ENCODE assay signal across 9 cellular contexts in the genomic region with DNA sequence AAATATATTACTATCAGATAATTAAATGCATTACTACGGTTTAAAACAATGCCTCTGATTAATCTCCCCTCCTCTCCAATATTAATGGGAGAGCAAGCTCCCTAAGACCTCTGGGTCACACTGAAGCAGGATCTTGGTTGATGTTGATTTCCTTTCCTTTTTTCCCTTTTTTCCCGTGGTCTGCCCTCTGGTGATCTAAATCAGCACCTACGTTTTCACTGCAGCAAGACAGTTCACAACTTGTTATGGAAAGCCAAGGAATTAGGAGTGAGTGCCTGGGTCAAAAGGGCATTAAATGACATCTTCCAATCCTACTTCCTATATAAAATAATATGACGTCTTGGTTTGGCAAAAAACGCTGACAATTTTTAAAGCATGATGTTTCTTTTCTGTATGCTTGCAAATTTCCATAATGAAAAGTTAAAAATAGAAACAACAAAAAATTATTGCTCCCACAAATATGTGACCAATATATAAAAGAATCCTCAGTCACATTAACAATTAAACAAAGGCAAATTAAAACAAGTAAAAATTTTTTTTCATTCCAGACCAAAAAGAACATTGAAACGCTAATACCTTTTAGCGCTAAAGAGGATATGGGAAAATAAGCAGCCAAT. TPM values are rescaled to one million over a fixed set of nuclear protein-coding genes. Genes with fewer than 3 reads are reported as not detected.
A peak's percentile ranks its signal among the peaks of the same experiment; 100 is the strongest.
DNase-seq lines count a peak whose midpoint lies in the region; ATAC-seq, FAIRE-seq and TF ChIP-seq lines count a peak whose summit lies in the region.
"Had no signal": no experiment of that assay in that cellular context is flagged by ENCODE, and none has a peak within 500 bp of the region (broad histone marks: within the 10 kb centered on the region; RNA-seq: fewer than 3 reads in every experiment).

No MANE protein-coding gene starts in this region.

- H3K79me2 ChIP-seq in HCT116 (ENCODE audit: insufficient read depth, low read length) = no peaks in the 10 kb centered on the region

- TF ChIP-seq RAD21 in HCT116 (IDR thresholded peaks at IDR 0.05; ENCODE audit: low read depth) = peak; percentile 67

- TF ChIP-seq POLR2A in HCT116 (IDR thresholded peaks at IDR 0.05; ENCODE audit: borderline replicate concordance, extremely low read depth, insufficient read depth, insufficient read length) (no peak), vagina (IDR thresholded peaks at IDR 0.05) (no peak)

- H3K27ac Mint-ChIP-seq in activated naive CD8-positive, alpha-beta T cell treated with anti-CD3 and anti-CD28 coated beads, Interleukin-2, amount 50 U/mL, for 24 hours = no peak overlapping the region
- H3K27ac Mint-ChIP-seq: activated naive CD8-positive, alpha-beta T cell had no signal

- peak; percentile 66 for TF ChIP-seq CTCF in A673 (conservative IDR thresholded peaks at IDR 0.05; ENCODE audit: low read depth, low read length)
- peak; percentile 43 to 61 (median 58); a peak in 5 of 6 replicates for TF ChIP-seq CTCF in HCT116 (IDR thresholded peaks at IDR 0.05 in 2 of 3, conservative IDR thresholded peaks at IDR 0.05 in 1 of 3; ENCODE audit: borderline replicate concordance in 1 of 3, insufficient read depth in 1 of 3, low read depth in 2 of 3, low read length in 2 of 3)
- no peak for TF ChIP-seq CTCF in vagina (IDR thresholded peaks at IDR 0.05)

- H2AFZ ChIP-seq in HCT116 (ENCODE audit: low read depth, low read length, poor library complexity, severe bottlenecking) = no peak overlapping the region

- H3K9me3 Mint-ChIP-seq in activated naive CD8-positive, alpha-beta T cell treated with anti-CD3 and anti-CD28 coated beads, Interleukin-2, amount 50 U/mL, for 24 hours = no peaks in the 10 kb centered on the region

- CTCF ChIA-PET in A673 (lab: Charles Lee) (no interaction called here), HCT116 (lab: Charles Lee) (interaction anchor here (0.6 kb wide), 1 partner anchor 11 kb away, joined by 3 read pairs; no protein-coding TSS in a partner anchor)

- DNase-seq in A673 (ENCODE audit: low spot score) (peak; percentile 64), HCT116 (ENCODE audit: low read depth, low spot score) (peak; percentile 38), RCC 7860 (ENCODE audit: low spot score) (peak; percentile 44), glomerular visceral epithelial cell (ENCODE audit: extremely low spot score) (peak; percentile 55), vagina (ENCODE audit: extremely low spot score in 2 of 2) (no peak), occipital lobe (lab: John Stamatoyannopoulos, UW) (no peak)
- DNase-seq in activated CD4-positive, alpha-beta T cell treated with anti-CD3 and anti-CD28 coated beads for 4 hours = no peak
- no peak for DNase-seq in activated naive CD8-positive, alpha-beta T cell treated with anti-CD3 and anti-CD28 coated beads, Interleukin-2, amount 50 U/mL, for 24 hours

- H3K36me3 Mint-ChIP-seq in activated naive CD8-positive, alpha-beta T cell treated with anti-CD3 and anti-CD28 coated beads, Interleukin-2, amount 50 U/mL, for 24 hours (ENCODE audit: low read depth) = no peaks in the 10 kb centered on the region
- H3K36me3 Mint-ChIP-seq: activated naive CD8-positive, alpha-beta T cell had no signal

- POLR2A ChIA-PET in A673 (lab: Charles Lee; ENCODE audit: low non-redundant PET) = no interaction called here
- POLR2A ChIA-PET in HCT116 (lab: Charles Lee) = no interaction called here

- H3K27ac ChIP-seq in A673 (ENCODE audit: low read depth, low read length, poor library complexity, severe bottlenecking) = no peak overlapping the region
- no peak overlapping the region for H3K27ac ChIP-seq in HCT116 (ENCODE audit: low read depth, low read length)
- H3K27ac ChIP-seq in vagina = no peak overlapping the region

- intact Hi-C loops in A673 (cut with micrococcal nuclease; ENCODE audit: unreplicated experiment) = loop anchor here (10.0 kb wide), 1 partner anchor 227 kb away; no protein-coding TSS in a partner anchor
- intact Hi-C loops in HCT116 (cut with micrococcal nuclease) = loop anchor here (10.0 kb wide), 1 partner anchor 607 kb away; no protein-coding TSS in a partner anchor
- intact Hi-C loops in vagina (cut with DNase I) = no loop called here

- no peaks in the 10 kb centered on the region for H3K36me3 ChIP-seq in A673 (ENCODE audit: insufficient read depth, low read length, poor library complexity, severe bottlenecking)
- H3K36me3 ChIP-seq in HCT116 (ENCODE audit: control insufficient read depth in 1 of 2, insufficient read depth in 2 of 2, low read length in 2 of 2) = no peaks in the 10 kb centered on the region
- H3K36me3 ChIP-seq in vagina = no peaks in the 10 kb centered on the region

- H3K9me2 ChIP-seq in HCT116 (ENCODE audit: insufficient read depth) = no peaks in the 10 kb centered on the region

- H3K4me1 ChIP-seq in A673 (ENCODE audit: insufficient read depth, low read length, poor library complexity, severe bottlenecking) (no peaks in the 10 kb centered on the region), HCT116 (ENCODE audit: control insufficient read depth in 1 of 2, insufficient read depth in 2 of 2, low read length in 2 of 2) (peaks cover 0 to 3% of the 10 kb centered on the region in 2 experiments; a peak in 1 of 4 replicates), vagina (no peaks in the 10 kb centered on the region)

- H3K4me1 Mint-ChIP-seq in activated naive CD8-positive, alpha-beta T cell treated with anti-CD3 and anti-CD28 coated beads, Interleukin-2, amount 50 U/mL, for 24 hours = no peaks in the 10 kb centered on the region

- BruUV-seq in A673 (replicated peaks; lab: Mats Ljungman, UMichigan) = no TSS peak
- BruUV-seq in HCT116 (replicated peaks; lab: Mats Ljungman, UMichigan) = no TSS peak

- H3K9ac ChIP-seq in HCT116 (ENCODE audit: low read length) = no peak overlapping the region

- peak; percentile 71 for FAIRE-seq in RCC 7860 (lab: Jason Lieb, UNC)

- no peaks in the 10 kb centered on the region for H3K27me3 Mint-ChIP-seq in activated naive CD8-positive, alpha-beta T cell treated with anti-CD3 and anti-CD28 coated beads, Interleukin-2, amount 50 U/mL, for 24 hours

- peak; percentile 91 for ATAC-seq in HCT116
- ATAC-seq in activated naive CD8-positive, alpha-beta T cell treated with anti-CD3 and anti-CD28 coated beads, Interleukin-2, amount 50 U/mL, for 24 hours = no peak

- no peaks in the 10 kb centered on the region; the same call in 1 of the 2 replicates for H4K20me1 ChIP-seq in HCT116 (ENCODE audit: insufficient read depth)

- H3K4me3 Mint-ChIP-seq in activated naive CD8-positive, alpha-beta T cell treated with anti-CD3 and anti-CD28 coated beads, Interleukin-2, amount 50 U/mL, for 24 hours = no peak overlapping the region
- H3K4me3 Mint-ChIP-seq: activated naive CD8-positive, alpha-beta T cell had no signal

- no peak overlapping the region for H3K4me2 ChIP-seq in HCT116 (ENCODE audit: low read length)

- H3K9me3 ChIP-seq in A673 (ENCODE audit: low read depth, low read length, poor library complexity, severe bottlenecking) (no peaks in the 10 kb centered on the region), HCT116 (ENCODE audit: control insufficient read depth in 1 of 2, insufficient read depth in 1 of 2, low read depth in 1 of 2, low read length in 2 of 2) (no peaks in the 10 kb centered on the region), vagina (no peaks in the 10 kb centered on the region)

- H3K4me3 ChIP-seq in A673 (ENCODE audit: low read depth, low read length, poor library complexity, severe bottlenecking) (no peak overlapping the region), HCT116 (replicated peaks in 1 of 2; ENCODE audit: low read depth in 1 of 2, low read length in 2 of 2) (no peak overlapping the region), vagina (no peak overlapping the region)

- RAD21 ChIA-PET in HCT116 (lab: Charles Lee; ENCODE audit: low non-redundant PET in 1 of 2, low total read pairs in 2 of 2, uncharacterized antibody in 2 of 2, unreplicated experiment in 2 of 2) = no interaction called here

- H3K27me3 ChIP-seq in A673 (replicated peaks; ENCODE audit: insufficient read depth, low read depth, low read length, poor library complexity) (no peaks in the 10 kb centered on the region), HCT116 (ENCODE audit: insufficient read depth, low read length) (no peaks in the 10 kb centered on the region), vagina (no peaks in the 10 kb centered on the region)

TF ChIP-seq in HCT116, 20 proteins besides CTCF, POLR2A, EP300 and RAD21:
- TF ChIP-seq YY1 (IDR thresholded peaks at IDR 0.05; ENCODE audit: extremely low read depth, insufficient replicate concordance, low read depth, low read length) (no peak), CBX3 (IDR thresholded peaks at IDR 0.05; ENCODE audit: low read depth) (peak; percentile 40; the same call in 1 of the 2 replicates)

RNA-seq across cellular contexts. Expression of a gene that starts 7.9 kb away (rescaled TPM):
- total RNA-seq in A673 (2021) (35.2 and 35.7 TPM in 2 replicates), HCT116 (2021; ENCODE audit: unreplicated experiment) (34.9 TPM), vagina (20.9 TPM), occipital lobe (20.1 TPM)
- polyA plus RNA-seq in HCT116 (2012) = 27.3 and 34.8 TPM in 2 replicates

Comparison
In these comparisons a context has a peak if more than half of its experiments do, and no peak if none do; other contexts are left out.
1. DNase-seq: peak in A673 (single experiment), HCT116 (single experiment), RCC 7860 (single experiment) and glomerular visceral epithelial cell (single experiment); none in activated CD4-positive, alpha-beta T cell treated with anti-CD3 and anti-CD28 coated beads for 4 hours (0 of 2), vagina (0 of 2), occipital lobe (single experiment) and activated naive CD8-positive, alpha-beta T cell treated with anti-CD3 and anti-CD28 coated beads, Interleukin-2, amount 50 U/mL, for 24 hours (single experiment).
2. CTCF ChIP-seq: peak in A673 (single experiment) and HCT116 (3 of 3); none in vagina (0 of 3).